Comparison of ENCODE assay signal across 1 cellular context in the genomic region with DNA sequence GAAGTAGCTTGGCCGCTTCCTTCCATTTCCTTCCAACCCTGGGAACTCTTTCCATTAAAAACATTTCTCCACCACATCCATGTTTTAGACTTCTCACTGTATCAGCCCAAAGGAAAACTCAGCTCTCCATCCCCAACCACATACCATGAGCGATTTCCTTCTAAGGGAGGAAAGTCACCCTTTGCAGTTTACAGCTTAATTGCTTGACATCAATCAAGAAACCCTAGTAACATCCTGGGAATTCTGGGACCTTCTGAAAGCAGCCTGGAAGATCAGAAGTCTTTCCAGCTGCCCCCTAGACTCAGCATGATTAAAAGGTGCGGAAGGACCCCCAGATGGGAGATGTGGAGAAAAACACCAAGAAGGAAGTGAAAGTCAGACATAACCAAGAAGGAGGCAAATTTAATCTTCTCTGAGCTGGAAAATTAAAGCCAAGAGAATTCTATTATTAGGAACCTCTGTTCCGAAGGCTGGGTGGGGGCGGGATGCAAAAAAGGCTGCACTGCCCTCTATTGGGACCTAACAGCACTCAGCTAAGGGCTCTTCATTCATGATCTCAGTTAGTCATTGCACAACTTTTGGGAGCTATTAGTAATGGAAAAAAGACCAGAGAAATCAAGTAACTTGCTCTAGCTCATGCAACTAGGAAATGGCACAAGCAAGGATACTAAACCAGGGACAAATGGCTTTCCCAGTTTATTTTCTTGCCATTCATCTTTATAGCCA.
TF ChIP-seq lines count a peak whose summit lies in the region.

No MANE protein-coding gene starts in this region.

TF ChIP-seq in HepG2, 621 proteins besides CTCF, POLR2A, EP300 and RAD21 (continued from another document):
- TF ChIP-seq MEIS1 (CRISPR knock-in tag; IDR thresholded peaks at IDR 0.05; ENCODE audit: borderline replicate concordance) = no peak
- TF ChIP-seq, protein P1, sequence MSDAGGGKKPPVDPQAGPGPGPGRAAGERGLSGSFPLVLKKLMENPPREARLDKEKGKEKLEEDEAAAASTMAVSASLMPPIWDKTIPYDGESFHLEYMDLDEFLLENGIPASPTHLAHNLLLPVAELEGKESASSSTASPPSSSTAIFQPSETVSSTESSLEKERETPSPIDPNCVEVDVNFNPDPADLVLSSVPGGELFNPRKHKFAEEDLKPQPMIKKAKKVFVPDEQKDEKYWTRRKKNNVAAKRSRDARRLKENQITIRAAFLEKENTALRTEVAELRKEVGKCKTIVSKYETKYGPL (CRISPR knock-in tag; IDR thresholded peaks at IDR 0.05) = no peak
TF ChIP-seq in HepG2: peak in this region for 7.
